ENCODE assay signal across 31 cellular contexts in the genomic region with DNA sequence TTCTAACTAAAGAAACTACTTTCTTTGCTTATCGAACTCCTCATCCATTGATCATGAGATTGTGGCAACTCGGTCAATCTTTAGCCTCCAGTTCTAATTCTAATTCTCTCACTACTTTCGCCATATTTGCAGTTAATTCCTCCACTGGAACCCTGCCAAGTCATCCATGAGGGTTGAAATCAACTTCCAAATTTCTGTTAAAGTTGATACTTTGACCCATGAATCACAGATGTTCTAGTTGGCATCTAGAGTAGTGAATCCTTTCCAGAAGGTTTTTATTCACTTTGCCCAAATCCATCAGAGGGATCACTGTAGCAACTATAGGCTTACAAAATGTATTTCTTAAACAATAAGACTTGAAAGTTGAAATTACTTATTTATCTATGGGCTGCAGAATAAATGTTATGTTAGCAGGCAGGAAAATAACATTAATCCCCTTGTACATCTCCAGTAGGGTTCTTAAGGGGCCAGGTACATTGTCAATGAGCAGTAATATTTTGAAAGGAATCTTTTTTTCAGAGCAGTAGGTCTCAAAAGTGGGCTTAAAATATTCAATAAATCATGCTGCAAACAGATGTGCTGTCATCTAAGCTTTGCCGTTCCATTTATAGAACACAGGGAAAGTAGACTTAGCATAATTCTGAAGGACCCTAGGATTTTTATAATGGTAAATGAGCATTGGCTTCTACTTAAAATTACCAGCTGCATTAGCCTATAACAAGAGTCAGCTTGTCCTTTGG.
"Had no signal": no experiment of that assay in that cellular context is flagged by ENCODE, and none has a peak within 500 bp of the region (broad histone marks: within the 10 kb centered on the region; RNA-seq: fewer than 3 reads in every experiment).

No MANE protein-coding gene starts in this region.

- H3K27me3 ChIP-seq: esophagus muscularis mucosa, heart right ventricle, ovary, tibial nerve, upper lobe of left lung had no signal

- H3K4me3 ChIP-seq: coronary artery, esophagus muscularis mucosa, heart right ventricle, lung, ovary, psoas muscle, smooth muscle cell, thoracic aorta, tibial nerve, upper lobe of left lung had no signal

- H3K27ac ChIP-seq: coronary artery, esophagus muscularis mucosa, heart right ventricle, ovary, psoas muscle, thoracic aorta, tibial nerve, upper lobe of left lung had no signal

- DNase-seq: dermis blood vessel endothelial cell; effector memory CD4-positive, alpha-beta T cell; foreskin melanocyte; glutamatergic neuron; heart right ventricle; hippocampal formation; immature natural killer cell; islet precursor cell; kidney glomerular epithelial cell; left colon; left ventricle myocardium superior; natural killer cell; occipital lobe; ovary; posterior cingulate gyrus; psoas muscle; right cardiac atrium; stimulated activated CD4-positive, alpha-beta T cell treated with anti-CD3 and anti-CD28 coated beads, Interleukin-2, amount 100 ng/mL, for 24 hours; stimulated activated CD4-positive, alpha-beta T cell treated with anti-CD3 and anti-CD28 coated beads, Interleukin-4, amount 100 ng/mL, for 24 hours; stimulated activated naive CD4-positive, alpha-beta T cell treated with Interleukin-2 at 50 U/mL for 16 hours; substantia nigra; upper lobe of left lung had no signal

- H3K9me3 ChIP-seq: ovary, psoas muscle had no signal

- H3K4me2 ChIP-seq: smooth muscle cell had no signal

- H3K36me3 ChIP-seq: esophagus muscularis mucosa, heart right ventricle, ovary, thoracic aorta, tibial nerve, upper lobe of left lung had no signal

- FAIRE-seq: endothelial cell of umbilical vein, urothelium cell line had no signal

- ATAC-seq: heart right ventricle; left colon; left ventricle myocardium superior; natural killer cell; psoas muscle; right cardiac atrium; stimulated activated effector memory CD8-positive, alpha-beta T cell treated with anti-CD3 and anti-CD28 coated beads, Interleukin-12 subunit alpha, Interleukin-12 subunit beta, amount 100 ng/mL, for 72 hours had no signal
